In the genomic region with DNA sequence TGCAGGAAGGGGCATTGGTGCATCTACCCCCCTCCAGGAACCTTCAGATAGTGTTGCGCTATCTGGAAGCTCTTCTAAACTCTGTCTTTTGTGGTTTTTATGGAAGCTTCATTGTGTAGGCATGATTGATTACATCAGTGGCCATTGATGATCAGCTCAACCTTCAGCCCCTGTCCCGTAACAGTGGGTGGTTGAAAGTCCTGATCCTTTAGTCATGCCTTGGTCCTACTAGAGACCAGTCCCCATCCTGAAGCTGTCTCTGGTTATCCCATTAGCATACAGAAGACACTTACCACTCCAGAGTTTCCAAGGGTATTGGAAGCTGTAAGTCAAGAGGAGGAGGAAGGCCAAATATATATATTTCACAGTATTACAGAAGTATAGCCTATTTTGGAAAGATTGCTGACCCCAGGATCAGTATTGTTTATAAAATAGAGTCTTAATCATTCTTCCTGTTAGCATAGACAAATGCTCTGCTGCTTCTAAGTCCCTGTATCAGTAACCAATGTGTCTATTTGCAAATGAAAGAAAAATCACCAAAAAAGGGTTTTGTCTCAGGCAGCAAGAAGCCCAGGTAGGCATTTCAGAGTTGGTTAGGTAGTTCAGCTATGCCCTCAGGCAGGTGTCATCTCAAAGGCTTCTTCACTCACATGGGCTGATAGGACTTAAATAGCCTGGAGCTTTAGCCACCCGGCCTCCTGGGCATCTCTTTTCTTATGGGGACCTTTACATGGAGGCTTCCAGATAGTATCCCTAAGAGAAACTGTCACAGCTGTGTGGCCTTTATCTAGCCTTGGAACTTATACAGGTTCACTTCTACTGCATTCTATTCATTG, we compare ENCODE assay signal across 25 cellular contexts.
"Had no signal": no experiment of that assay in that cellular context is flagged by ENCODE, and none has a peak within 500 bp of the region (broad histone marks: within the 10 kb centered on the region; RNA-seq: fewer than 3 reads in every experiment).

No MANE protein-coding gene starts in this region.

- FAIRE-seq: colon had no signal

- H3K4me3 ChIP-seq: body of pancreas, gastrocnemius medialis, heart left ventricle, tibial nerve, uterus had no signal

- ATAC-seq: activated T-helper 17 cell treated with anti-CD3 and anti-CD28 coated beads, Interleukin-2, amount 50 U/mL, for 72 hours; body of pancreas; gastrocnemius medialis; heart left ventricle; natural killer cell had no signal

- H3K27me3 ChIP-seq: body of pancreas, gastrocnemius medialis, heart left ventricle, neutrophil, tibial nerve, uterus had no signal

- H3K4me1 Mint-ChIP-seq: memory B cell had no signal

- H3K27ac ChIP-seq: body of pancreas, gastrocnemius medialis, heart left ventricle, neutrophil, tibial nerve, uterus, VCaP had no signal

- H3K36me3 ChIP-seq: gastrocnemius medialis, uterus had no signal

- DNase-seq: activated CD4-positive, alpha-beta T cell treated with anti-CD3 and anti-CD28 coated beads for 1 hour; activated CD4-positive, alpha-beta T cell treated with anti-CD3 and anti-CD28 coated beads, Interleukin-2, amount 50 U/mL, for 48 hours; activated naive CD4-positive, alpha-beta T cell treated with Interleukin-2 at 50 U/mL for 16 hours; activated naive CD8-positive, alpha-beta T cell treated with anti-CD3 and anti-CD28 coated beads, Interleukin-2, amount 10 ng/mL, durations not matched to agents 7 days and 5 days; activated T-cell treated with anti-CD3 and anti-CD28 coated beads, Interleukin-2, amount 50 U/mL, for 1 hour; amygdala; body of pancreas; caudate nucleus; erythroblast; gastrocnemius medialis; heart left ventricle; immature natural killer cell; natural killer cell; posterior cingulate gyrus; retina; stimulated activated CD4-positive, alpha-beta T cell treated with anti-CD3 and anti-CD28 coated beads, Interleukin-1b, Interleukin-23, amount 100 ng/mL, for 48 hours; T-helper 2 cell; uterus had no signal

- H3K27ac Mint-ChIP-seq: activated naive CD8-positive, alpha-beta T cell treated with anti-CD3 and anti-CD28 coated beads, Interleukin-2, amount 10 ng/mL, durations not matched to agents 7 days and 5 days; activated T-helper 17 cell treated with anti-CD3 and anti-CD28 coated beads, Interleukin-2, amount 50 U/mL, for 72 hours; memory B cell; natural killer cell; stimulated activated naive CD8-positive, alpha-beta T cell treated with anti-CD3 and anti-CD28 coated beads, Interleukin-15, Interleukin-2, amounts not matched to agents 100 ng/mL and 50 ng/mL, for 24 hours had no signal

- H3K27me3 Mint-ChIP-seq: activated naive CD8-positive, alpha-beta T cell treated with anti-CD3 and anti-CD28 coated beads, Interleukin-2, amount 10 ng/mL, durations not matched to agents 7 days and 5 days; activated T-helper 17 cell treated with anti-CD3 and anti-CD28 coated beads, Interleukin-2, amount 50 U/mL, for 72 hours; memory B cell; stimulated activated naive CD8-positive, alpha-beta T cell treated with anti-CD3 and anti-CD28 coated beads, Interleukin-15, Interleukin-2, amounts not matched to agents 100 ng/mL and 50 ng/mL, for 24 hours had no signal

- H3K4me1 ChIP-seq: body of pancreas, gastrocnemius medialis, uterus had no signal

- H3K9me3 ChIP-seq: body of pancreas, gastrocnemius medialis, heart left ventricle, neutrophil, tibial nerve, uterus had no signal

- H3K4me3 Mint-ChIP-seq: activated naive CD8-positive, alpha-beta T cell treated with anti-CD3 and anti-CD28 coated beads, Interleukin-2, amount 10 ng/mL, durations not matched to agents 7 days and 5 days; activated T-helper 17 cell treated with anti-CD3 and anti-CD28 coated beads, Interleukin-2, amount 50 U/mL, for 72 hours; immature natural killer cell; memory B cell; natural killer cell; stimulated activated naive CD8-positive, alpha-beta T cell treated with anti-CD3 and anti-CD28 coated beads, Interleukin-15, Interleukin-2, amounts not matched to agents 100 ng/mL and 50 ng/mL, for 24 hours had no signal

- H3K9me3 Mint-ChIP-seq: activated naive CD8-positive, alpha-beta T cell treated with anti-CD3 and anti-CD28 coated beads, Interleukin-2, amount 10 ng/mL, durations not matched to agents 7 days and 5 days; immature natural killer cell; memory B cell; natural killer cell; stimulated activated naive CD8-positive, alpha-beta T cell treated with anti-CD3 and anti-CD28 coated beads, Interleukin-15, Interleukin-2, amounts not matched to agents 100 ng/mL and 50 ng/mL, for 24 hours had no signal
